ENCODE assay signal across 20 cellular contexts in genomic region chr4:32102941-32103340, GRCh38.
DNase-seq lines count a peak whose midpoint lies in the region; ATAC-seq, FAIRE-seq and TF ChIP-seq lines count a peak whose summit lies in the region.
"Had no signal": no experiment of that assay in that cellular context is flagged by ENCODE, and none has a peak within 500 bp of the region (broad histone marks: within the 10 kb centered on the region; RNA-seq: fewer than 3 reads in every experiment).

No MANE protein-coding gene starts in this region.

- no peaks in the 10 kb centered on the region for H3K4me1 Mint-ChIP-seq in activated CD8-positive, alpha-beta T cell treated with anti-CD3 and anti-CD28 coated beads, Interleukin-2, amount 10 ng/mL, durations not matched to agents 7 days and 5 days (ENCODE audit: low read depth)
- no peaks in the 10 kb centered on the region for H3K4me1 Mint-ChIP-seq in CD8-positive, alpha-beta T cell (ENCODE audit: low read depth)

- no peak overlapping the region for H3K27ac Mint-ChIP-seq in activated CD8-positive, alpha-beta T cell treated with anti-CD3 and anti-CD28 coated beads, Interleukin-2, amount 10 ng/mL, durations not matched to agents 7 days and 5 days
- H3K27ac Mint-ChIP-seq in CD8-positive, alpha-beta T cell: no peak overlapping the region
- H3K27ac Mint-ChIP-seq: CD4-positive, alpha-beta T cell; GM23338 had no signal

- H3K27ac ChIP-seq in epithelial cell of prostate (peak overlapping the region; percentile 74), transverse colon (no peak overlapping the region)
- no peak overlapping the region for H3K27ac ChIP-seq in CD8-positive, alpha-beta T cell (ENCODE audit: low read depth, low read length)
- H3K27ac ChIP-seq: 22Rv1, A549, C4-2B had no signal

- no peak overlapping the region for H3K4me3 Mint-ChIP-seq in activated CD8-positive, alpha-beta T cell treated with anti-CD3 and anti-CD28 coated beads, Interleukin-2, amount 10 ng/mL, durations not matched to agents 7 days and 5 days
- H3K4me3 Mint-ChIP-seq in CD8-positive, alpha-beta T cell: no peak overlapping the region
- H3K4me3 Mint-ChIP-seq: CD4-positive, alpha-beta T cell; GM23338 had no signal

- H3K36me3 ChIP-seq in bronchial epithelial cell (ENCODE audit: control insufficient read depth, insufficient read depth, low read length) (no peaks in the 10 kb centered on the region), transverse colon (no peaks in the 10 kb centered on the region)
- H3K36me3 ChIP-seq in CD8-positive, alpha-beta T cell (ENCODE audit: insufficient read depth, low read length): no peaks in the 10 kb centered on the region

- no peaks in the 10 kb centered on the region for H3K36me3 Mint-ChIP-seq in activated CD8-positive, alpha-beta T cell treated with anti-CD3 and anti-CD28 coated beads, Interleukin-2, amount 10 ng/mL, durations not matched to agents 7 days and 5 days (ENCODE audit: low read depth)
- no peaks in the 10 kb centered on the region for H3K36me3 Mint-ChIP-seq in CD8-positive, alpha-beta T cell

- DNase-seq in HS-5 (ENCODE audit: low read depth) (peak; percentile 9), bronchial epithelial cell (ENCODE audit: low read depth) (peak; percentile 34), epithelial cell of prostate (ENCODE audit: low read depth, low spot score) (no peak), foreskin melanocyte (peak; percentile 67), transverse colon (no peak)
- DNase-seq in activated CD8-positive, alpha-beta T cell treated with anti-CD3 and anti-CD28 coated beads, Interleukin-2, amount 10 ng/mL, durations not matched to agents 7 days and 5 days: no peak
- DNase-seq in CD8-positive, alpha-beta T cell: no peak
- DNase-seq: AML-193; CD4-positive, alpha-beta T cell; DMS153; DMS79; GDM1; HCEC 1CT had no signal

- H3K4me3 ChIP-seq in bronchial epithelial cell (ENCODE audit: low read depth, low read length): no peak overlapping the region
- H3K4me3 ChIP-seq in CD8-positive, alpha-beta T cell (ENCODE audit: low read depth, low read length): no peak overlapping the region
- H3K4me3 ChIP-seq in transverse colon: no peak overlapping the region
- H3K4me3 ChIP-seq: A549, GM23338 had no signal

- WGBS in transverse colon (ENCODE audit: low coverage in 1 of 2), 2 donors: 47 to 59% methylated on average over 1 of the region's 1 CpG

- in situ Hi-C loops in transverse colon (cut with MboI; ENCODE audit: low pct_ligation_motif_present in 1 of 4, low pct_unique_long_range_greater_than_20kb in 1 of 4, low sequenced_read_pairs in 3 of 4): no loop called here

- POLR2A ChIA-PET in activated CD8-positive, alpha-beta T cell treated with anti-CD3 and anti-CD28 coated beads, Interleukin-2, amount 10 ng/mL, durations not matched to agents 7 days and 5 days (lab: Charles Lee): no interaction called here
- POLR2A ChIA-PET in CD8-positive, alpha-beta T cell (lab: Charles Lee): no interaction called here

- intact Hi-C loops in CD8-positive, alpha-beta T cell (cut with DNase I, micrococcal nuclease): no loop called here
- intact Hi-C loops in transverse colon (cut with DNase I; ENCODE audit: low total_unique reads): no loop called here

- H3K9me3 Mint-ChIP-seq in activated CD8-positive, alpha-beta T cell treated with anti-CD3 and anti-CD28 coated beads, Interleukin-2, amount 10 ng/mL, durations not matched to agents 7 days and 5 days (ENCODE audit: insufficient read depth): peaks cover 16% of the 10 kb centered on the region
- peaks cover 14% of the 10 kb centered on the region for H3K9me3 Mint-ChIP-seq in CD8-positive, alpha-beta T cell
- H3K9me3 Mint-ChIP-seq: GM23338 had no signal

- H3K27me3 Mint-ChIP-seq in activated CD8-positive, alpha-beta T cell treated with anti-CD3 and anti-CD28 coated beads, Interleukin-2, amount 10 ng/mL, durations not matched to agents 7 days and 5 days (ENCODE audit: low read depth): no peaks in the 10 kb centered on the region
- no peaks in the 10 kb centered on the region for H3K27me3 Mint-ChIP-seq in CD8-positive, alpha-beta T cell (ENCODE audit: low read depth)
- H3K27me3 Mint-ChIP-seq: CD4-positive, alpha-beta T cell had no signal

- no peaks in the 10 kb centered on the region for H3K9me3 ChIP-seq in CD8-positive, alpha-beta T cell (ENCODE audit: low read length)
- no peaks in the 10 kb centered on the region for H3K9me3 ChIP-seq in transverse colon
- H3K9me3 ChIP-seq: A549 had no signal

- FAIRE-seq in bronchial epithelial cell (lab: Jason Lieb, UNC): no peak
- FAIRE-seq: A549, GM12892, GM18507, H54 had no signal

- H3K27me3 ChIP-seq in bronchial epithelial cell (ENCODE audit: control insufficient read depth, insufficient read depth, low read length): no peaks in the 10 kb centered on the region
- H3K27me3 ChIP-seq in CD8-positive, alpha-beta T cell (ENCODE audit: insufficient read depth, low read length): no peaks in the 10 kb centered on the region
- no peaks in the 10 kb centered on the region for H3K27me3 ChIP-seq in transverse colon

- no peak for TF ChIP-seq EP300 in transverse colon (IDR thresholded peaks at IDR 0.05; ENCODE audit: low read depth)

- CTCF ChIA-PET in activated CD8-positive, alpha-beta T cell treated with anti-CD3 and anti-CD28 coated beads, Interleukin-2, amount 10 ng/mL, durations not matched to agents 7 days and 5 days (lab: Charles Lee): no interaction called here
- CTCF ChIA-PET in CD8-positive, alpha-beta T cell (lab: Charles Lee): no interaction called here

- no peak for TF ChIP-seq POLR2A in transverse colon (IDR thresholded peaks at IDR 0.05)

- H3K4me1 ChIP-seq in CD8-positive, alpha-beta T cell (ENCODE audit: insufficient read depth, low read length): no peaks in the 10 kb centered on the region
- no peaks in the 10 kb centered on the region for H3K4me1 ChIP-seq in transverse colon
- H3K4me1 ChIP-seq: A549 had no signal

- TF ChIP-seq CTCF in bronchial epithelial cell (IDR thresholded peaks at IDR 0.05; ENCODE audit: insufficient read depth, low read length, severe bottlenecking): no peak
- TF ChIP-seq CTCF in CD8-positive, alpha-beta T cell (IDR thresholded peaks at IDR 0.05): no peak
- no peak for TF ChIP-seq CTCF in transverse colon (IDR thresholded peaks at IDR 0.05)

- no peak for ATAC-seq in activated CD8-positive, alpha-beta T cell treated with anti-CD3 and anti-CD28 coated beads, Interleukin-2, amount 10 ng/mL, durations not matched to agents 7 days and 5 days
- no peak for ATAC-seq in CD8-positive, alpha-beta T cell
- ATAC-seq: A549, GM23338 had no signal

Comparison
In these comparisons a context has a peak if more than half of its experiments do, and no peak if none do; other contexts are left out.
1. DNase-seq: peak in HS-5 (single experiment), bronchial epithelial cell (single experiment) and foreskin melanocyte (single experiment); none in epithelial cell of prostate (single experiment), activated CD8-positive, alpha-beta T cell treated with anti-CD3 and anti-CD28 coated beads, Interleukin-2, amount 10 ng/mL, durations not matched to agents 7 days and 5 days (single experiment), CD8-positive, alpha-beta T cell (0 of 7) and transverse colon (single experiment).